8 cellular contexts compared by ENCODE assay signal in the genomic region with DNA sequence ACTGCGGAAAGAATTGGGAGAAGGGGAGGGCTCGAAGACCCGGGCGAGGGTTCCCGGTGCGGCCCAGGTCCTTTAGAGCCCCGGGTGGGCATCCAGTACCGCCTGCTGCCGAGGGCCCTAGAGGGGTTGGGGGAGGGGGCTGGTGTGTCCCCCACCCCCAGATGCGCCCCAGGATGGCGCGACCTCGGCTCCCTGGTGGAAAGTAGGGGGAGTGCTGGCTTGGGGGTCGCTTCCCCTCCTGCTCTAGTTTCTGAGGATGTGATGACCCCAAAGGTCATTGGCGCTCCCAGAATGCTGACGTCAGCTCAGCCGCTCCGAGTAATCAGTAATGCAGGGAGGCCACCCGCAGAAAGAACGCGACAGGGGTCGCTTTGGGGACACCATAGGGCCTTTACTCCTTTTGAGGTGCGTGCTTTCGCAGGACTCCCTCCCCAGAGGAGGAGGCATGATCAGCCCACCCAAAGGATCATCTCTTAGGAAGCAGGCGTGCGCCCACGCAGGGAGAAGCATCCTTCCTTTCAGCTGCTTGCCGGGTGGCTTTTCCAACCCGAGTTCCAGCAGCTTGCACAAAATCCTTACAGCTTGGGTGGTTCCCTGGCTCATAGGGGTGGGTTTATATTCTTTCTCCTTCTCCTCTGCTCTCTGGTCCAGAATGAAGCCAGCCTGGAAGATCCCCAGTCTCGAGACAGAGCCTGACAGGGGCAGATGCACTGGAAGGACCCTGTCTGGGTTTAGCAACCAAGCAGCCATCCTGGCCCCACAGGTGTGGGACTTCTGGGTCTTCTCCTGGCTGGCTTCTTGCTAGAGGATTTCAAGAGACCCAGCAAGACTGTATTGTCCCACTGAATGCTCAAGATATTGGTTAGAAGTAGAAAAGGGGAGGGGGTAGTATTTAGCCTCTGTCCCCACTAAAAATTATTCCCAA. TPM values are rescaled to one million over a fixed set of nuclear protein-coding genes. Genes with fewer than 3 reads are reported as not detected.
DNase-seq lines count a peak whose midpoint lies in the region; ATAC-seq, FAIRE-seq and TF ChIP-seq lines count a peak whose summit lies in the region.

No MANE protein-coding gene starts in this region.

- no peaks in the 10 kb centered on the region for H3K9me3 ChIP-seq in right atrium auricular region

- no peaks in the 10 kb centered on the region for H3K36me3 ChIP-seq in GM06990 (ENCODE audit: control insufficient read depth, insufficient read depth, low read length)
- no peaks in the 10 kb centered on the region for H3K36me3 ChIP-seq in right atrium auricular region

- peaks cover 0 to 25% of the 10 kb centered on the region in 2 donors for H3K4me1 ChIP-seq in right atrium auricular region

- H3K9me3 Mint-ChIP-seq in activated B cell treated with CpG ODN at 0.5 μM for 24 hours = no peaks in the 10 kb centered on the region

- TF ChIP-seq CTCF in GM06990 (IDR thresholded peaks at IDR 0.05; ENCODE audit: insufficient read depth, low read length, poor library complexity, severe bottlenecking) (no peak), activated B cell treated with CpG ODN at 0.5 μM for 24 hours (IDR thresholded peaks at IDR 0.05) (no peak), right atrium auricular region (IDR thresholded peaks at IDR 0.05) (no peak)

- peak overlapping the region; percentile 98 to 99 for H3K27ac ChIP-seq in right atrium auricular region

- POLR2A ChIA-PET in activated B cell treated with CpG ODN at 0.5 μM for 24 hours (lab: Charles Lee) = interaction anchor here (0.5 to 2.7 kb wide), 6 partner anchors 26 to 507 kb away, joined by 3 to 24 read pairs (median 7); no protein-coding TSS in a partner anchor

- H3K4me3 Mint-ChIP-seq in activated B cell treated with CpG ODN at 0.5 μM for 24 hours = peak overlapping the region; percentile 80

- CTCF ChIA-PET in activated B cell treated with CpG ODN at 0.5 μM for 24 hours (lab: Charles Lee) = interaction anchor here (1.6 kb wide), 1 partner anchor 47 kb away, joined by 3 read pairs; no protein-coding TSS in a partner anchor

- no peak for TF ChIP-seq POLR2A in H54 (IDR thresholded peaks at IDR 0.05; ENCODE audit: low read depth, low read length)

- DNase-seq in GM06990 (ENCODE audit: extremely low read depth, insufficient read length) (no peak), activated B cell treated with CpG ODN at 0.5 μM for 24 hours (no peak), right atrium auricular region (ENCODE audit: low spot score) (no peak), retina (peak; percentile 65), NCI-H1930 (lab: John Stamatoyannopoulos, UW) (no peak), H54 (ENCODE audit: insufficient read length, low spot score) (no peak)
- DNase-seq in effector CD8-positive, alpha-beta T cell (lab: John Stamatoyannopoulos, UW) = no peak

- intact Hi-C loops in activated B cell treated with CpG ODN at 0.5 μM for 24 hours (cut with micrococcal nuclease) = loop anchor here (1.0 to 10.0 kb wide), 10 partner anchors 47 to 793 kb away; partner anchors contain the start of genes ABCF2, AGAP3, FASTK and TMUB1

- peaks cover 11% of the 10 kb centered on the region for H3K4me1 Mint-ChIP-seq in activated B cell treated with CpG ODN at 0.5 μM for 24 hours

- H3K4me3 ChIP-seq in GM06990 (replicated peaks; ENCODE audit: low read depth, low read length) = peak overlapping the region; percentile 65; the same call in 1 of the 2 replicates
- peak overlapping the region; percentile 77 to 89 for H3K4me3 ChIP-seq in right atrium auricular region

- no peak for ATAC-seq in activated B cell treated with CpG ODN at 0.5 μM for 24 hours (ENCODE audit: low read depth)
- ATAC-seq in HG03139 (IDR thresholded peaks at IDR 0.05; ENCODE audit: unreplicated experiment) = no peak

- H3K27ac Mint-ChIP-seq in activated B cell treated with CpG ODN at 0.5 μM for 24 hours = peak overlapping the region; percentile 35

- H3K27me3 Mint-ChIP-seq in activated B cell treated with CpG ODN at 0.5 μM for 24 hours = no peaks in the 10 kb centered on the region

- FAIRE-seq in H54 (lab: Jason Lieb, UNC) = no peak

- peaks cover 3% of the 10 kb centered on the region for H3K36me3 Mint-ChIP-seq in activated B cell treated with CpG ODN at 0.5 μM for 24 hours (ENCODE audit: low read depth)

- no peaks in the 10 kb centered on the region for H3K27me3 ChIP-seq in GM06990 (replicated peaks; ENCODE audit: control insufficient read depth, insufficient read depth, low read length)
- H3K27me3 ChIP-seq in right atrium auricular region = no peaks in the 10 kb centered on the region

RNA-seq across cellular contexts. Expression of gene PRKAG2, which starts 1.3 kb away (rescaled TPM):
- total RNA-seq in activated B cell treated with CpG ODN at 0.5 μM for 24 hours (19.7 TPM in 2 replicates), right atrium auricular region (100 to 1,000 TPM; 133 to 177 TPM)
